Comparison of ENCODE assay signal across 8 cellular contexts in the genomic region with DNA sequence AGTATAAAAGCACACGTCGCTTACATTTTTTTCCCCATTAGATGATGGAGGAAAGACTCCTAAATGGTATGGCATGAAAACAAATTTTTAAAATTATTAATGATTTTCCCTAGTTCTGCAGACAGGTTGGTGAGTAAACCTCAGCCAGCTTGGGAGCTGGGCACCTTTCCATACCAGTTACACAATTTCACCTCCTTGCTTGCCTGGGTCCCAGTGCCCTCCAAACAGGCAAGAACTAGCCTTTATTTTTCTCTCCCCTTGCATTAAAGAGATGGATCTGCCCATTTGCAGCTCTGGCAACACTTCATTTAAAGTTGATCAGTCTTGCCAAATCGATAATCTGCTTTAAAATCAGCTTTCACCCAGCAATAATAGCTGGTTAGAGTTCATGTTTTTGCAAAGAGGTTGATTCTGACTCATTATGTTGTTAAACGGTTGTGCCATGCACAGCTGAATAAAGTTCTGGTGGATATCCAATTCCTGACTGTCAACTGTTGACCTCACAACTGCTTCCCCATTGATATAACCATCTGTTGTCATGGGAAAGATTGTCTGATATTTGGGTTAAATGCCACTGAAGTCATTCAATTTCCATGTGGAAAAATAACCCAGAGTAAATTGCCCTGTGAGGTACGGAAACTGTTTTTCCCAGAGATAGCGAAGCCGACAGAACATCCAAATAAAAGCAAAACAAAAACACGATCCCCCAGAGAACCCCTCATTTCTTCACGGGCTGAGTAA. TPM values are rescaled to one million over a fixed set of nuclear protein-coding genes. Genes with fewer than 3 reads are reported as not detected.
DNase-seq lines count a peak whose midpoint lies in the region; ATAC-seq and TF ChIP-seq lines count a peak whose summit lies in the region.

No MANE protein-coding gene starts in this region.

- H3K4me1 ChIP-seq in ectodermal cell (ENCODE audit: control insufficient read depth, insufficient read depth, low read length) (peaks cover 3% of the 10 kb centered on the region), mesodermal cell (ENCODE audit: control insufficient read depth, insufficient read depth, low read length, poor library complexity, severe bottlenecking) (peaks cover 6% of the 10 kb centered on the region), urinary bladder (ENCODE audit: insufficient read depth) (peaks cover 1% of the 10 kb centered on the region)

- CTCF ChIA-PET in activated CD8-positive, alpha-beta memory T cell treated with anti-CD3 and anti-CD28 coated beads, Interleukin-2, amount 10 ng/mL, durations not matched to agents 7 days and 5 days (lab: Charles Lee): interaction anchor here (1.0 to 2.2 kb wide), 5 partner anchors 10 to 25 kb away, joined by 3 to 7 read pairs (median 5); no protein-coding TSS in a partner anchor
- CTCF ChIA-PET in HEK293T (lab: Yijun Ruan, JAX): interaction anchor here (0.6 to 1.0 kb wide), 2 partner anchors 25 to 111 kb away, joined by 3 to 6 read pairs; no protein-coding TSS in a partner anchor

- 40 to 41% methylated on average over 9 of the region's 9 CpGs for WGBS in ectodermal cell, 2 experiments
- no CpG with 5 or more reads among the region's 9 CpGs for WGBS in mesodermal cell (ENCODE audit: insufficient coverage in 2 of 2), 2 experiments
- WGBS in urinary bladder: 18% methylated on average over 9 of the region's 9 CpGs

- H3K36me3 ChIP-seq in ectodermal cell (ENCODE audit: control insufficient read depth, insufficient read depth, low read length) (no peaks in the 10 kb centered on the region), mesodermal cell (ENCODE audit: control insufficient read depth, insufficient read depth, low read length) (peaks cover 3% of the 10 kb centered on the region), urinary bladder (ENCODE audit: insufficient read depth) (no peaks in the 10 kb centered on the region)

- peaks cover 31% of the 10 kb centered on the region for H3K27me3 ChIP-seq in ectodermal cell (ENCODE audit: control insufficient read depth, insufficient read depth, low read length, poor library complexity, severe bottlenecking)

- no peaks in the 10 kb centered on the region for H3K9me3 Mint-ChIP-seq in activated CD8-positive, alpha-beta memory T cell treated with anti-CD3 and anti-CD28 coated beads, Interleukin-2, amount 10 ng/mL, durations not matched to agents 7 days and 5 days (ENCODE audit: low read depth)

- no peak for ATAC-seq in activated CD8-positive, alpha-beta memory T cell treated with anti-CD3 and anti-CD28 coated beads, Interleukin-2, amount 10 ng/mL, durations not matched to agents 7 days and 5 days

- H3K27ac ChIP-seq in ectodermal cell (ENCODE audit: insufficient read depth, low read depth, low read length, poor library complexity, severe bottlenecking) (no peak overlapping the region), mesodermal cell (ENCODE audit: low read depth, low read length, severe bottlenecking) (no peak overlapping the region), urinary bladder (ENCODE audit: low read depth) (no peak overlapping the region)

- no peaks in the 10 kb centered on the region for H3K9me3 ChIP-seq in ectodermal cell (ENCODE audit: control insufficient read depth, low read length)
- H3K9me3 ChIP-seq in mesodermal cell (ENCODE audit: control insufficient read depth, low read length): no peaks in the 10 kb centered on the region

- H3K4me3 ChIP-seq in ectodermal cell (ENCODE audit: insufficient read depth, low read depth, low read length) (peak overlapping the region; percentile 37), mesodermal cell (ENCODE audit: extremely low read depth, insufficient read depth, low read length, poor library complexity, severe bottlenecking) (peak overlapping the region; percentile 62), urinary bladder (ENCODE audit: low read depth, low read length) (peak overlapping the region; percentile 58)

- peaks cover 5% of the 10 kb centered on the region for H3K36me3 Mint-ChIP-seq in activated CD8-positive, alpha-beta memory T cell treated with anti-CD3 and anti-CD28 coated beads, Interleukin-2, amount 10 ng/mL, durations not matched to agents 7 days and 5 days

- peaks cover 18% of the 10 kb centered on the region for H3K27me3 Mint-ChIP-seq in activated CD8-positive, alpha-beta memory T cell treated with anti-CD3 and anti-CD28 coated beads, Interleukin-2, amount 10 ng/mL, durations not matched to agents 7 days and 5 days

- H3K4me3 Mint-ChIP-seq in activated CD8-positive, alpha-beta memory T cell treated with anti-CD3 and anti-CD28 coated beads, Interleukin-2, amount 10 ng/mL, durations not matched to agents 7 days and 5 days: peak overlapping the region; percentile 79

- peaks cover 32% of the 10 kb centered on the region for H3K4me1 Mint-ChIP-seq in activated CD8-positive, alpha-beta memory T cell treated with anti-CD3 and anti-CD28 coated beads, Interleukin-2, amount 10 ng/mL, durations not matched to agents 7 days and 5 days

- no peak overlapping the region for H3K27ac Mint-ChIP-seq in activated CD8-positive, alpha-beta memory T cell treated with anti-CD3 and anti-CD28 coated beads, Interleukin-2, amount 10 ng/mL, durations not matched to agents 7 days and 5 days

- DNase-seq in activated CD8-positive, alpha-beta memory T cell treated with anti-CD3 and anti-CD28 coated beads, Interleukin-2, amount 10 ng/mL, durations not matched to agents 7 days and 5 days: no peak
- no peak for DNase-seq in activated CD8-positive, alpha-beta memory T cell treated with anti-CD3 and anti-CD28 coated beads for 24 hours
- DNase-seq in UCSD-AML1 (lab: John Stamatoyannopoulos, UW; ENCODE audit: unreplicated experiment) (no peak), HEK293T (ENCODE audit: extremely low spot score) (no peak)

- POLR2A ChIA-PET in HEK293T (lab: Yijun Ruan, JAX): interaction anchor here (0.8 to 2.4 kb wide), 7 partner anchors 8 to 40 kb away, joined by 3 to 11 read pairs (median 5); a partner anchor contains a TSS

TF ChIP-seq in PFSK-1, 5 proteins besides CTCF, POLR2A, EP300 and RAD21:
- no peak for TF ChIP-seq POLR2AphosphoS5 (IDR thresholded peaks at IDR 0.05; ENCODE audit: low read depth, low read length)
- no peak for TF ChIP-seq TAF1 (IDR thresholded peaks at IDR 0.05; ENCODE audit: borderline replicate concordance, insufficient read depth, low read length)
- no peak for TF ChIP-seq FOXP2 (optimal IDR thresholded peaks at IDR 0.05; ENCODE audit: borderline replicate concordance, extremely low read depth, extremely low read length, insufficient read depth)
- TF ChIP-seq SIN3A (IDR thresholded peaks at IDR 0.05; ENCODE audit: borderline replicate concordance, insufficient read depth, low read length): peak; percentile 97

TF ChIP-seq in HEK293T, 16 proteins besides CTCF, POLR2A, EP300 and RAD21:
- TF ChIP-seq NFRKB (IDR thresholded peaks at IDR 0.05) (no peak), BHLHE40 (IDR thresholded peaks at IDR 0.05; ENCODE audit: borderline replicate concordance) (no peak), ZNF384 (IDR thresholded peaks at IDR 0.05) (no peak), FOXM1 (IDR thresholded peaks at IDR 0.05; ENCODE audit: borderline replicate concordance) (no peak), CTBP1 (IDR thresholded peaks at IDR 0.05; ENCODE audit: borderline replicate concordance) (no peak), SP1 (IDR thresholded peaks at IDR 0.05) (no peak), TARDBP (IDR thresholded peaks at IDR 0.05) (no peak)

RNA-seq across cellular contexts. Expression of a gene that starts 1.3 kb away (rescaled TPM):
- total RNA-seq in activated CD8-positive, alpha-beta memory T cell treated with anti-CD3 and anti-CD28 coated beads, Interleukin-2, amount 10 ng/mL, durations not matched to agents 7 days and 5 days: 10 to 100 TPM in 1 of 2 experiments, 1 to 10 TPM in 1; 8.8 to 10.7 TPM
- 30.7 TPM for polyA plus RNA-seq in PFSK-1 (2012; ENCODE audit: insufficient read length, low read depth)
- polyA plus RNA-seq in ectodermal cell (2013, experiment 1 of 4): 18.7 TPM
- polyA plus RNA-seq in ectodermal cell (2013, experiment 2 of 4): 15.8 TPM
- polyA plus RNA-seq in ectodermal cell (2013, experiment 3 of 4): 20.1 TPM
- 21.4 TPM for polyA plus RNA-seq in ectodermal cell (2013, experiment 4 of 4)
- polyA plus RNA-seq in mesodermal cell (2013, experiment 1 of 2): 15.3 TPM
- 15.4 TPM for polyA plus RNA-seq in mesodermal cell (2013, experiment 2 of 2)
- total RNA-seq in urinary bladder: 33.4 TPM
- polyA plus RNA-seq in urinary bladder: 9.6 TPM

RNA-seq across cellular contexts. Expression of a gene that starts 40.5 kb away (rescaled TPM):
- 100 to 1,000 TPM; 246 to 321 TPM for total RNA-seq in activated CD8-positive, alpha-beta memory T cell treated with anti-CD3 and anti-CD28 coated beads, Interleukin-2, amount 10 ng/mL, durations not matched to agents 7 days and 5 days
- polyA plus RNA-seq in PFSK-1 (2012; ENCODE audit: insufficient read length, low read depth): 179 TPM
- 328 TPM for polyA plus RNA-seq in ectodermal cell (2013, experiment 1 of 4)
- polyA plus RNA-seq in ectodermal cell (2013, experiment 2 of 4): 288 TPM
- 318 TPM for polyA plus RNA-seq in ectodermal cell (2013, experiment 3 of 4)
- polyA plus RNA-seq in ectodermal cell (2013, experiment 4 of 4): 331 TPM
- 303 TPM for polyA plus RNA-seq in mesodermal cell (2013, experiment 1 of 2)
- polyA plus RNA-seq in mesodermal cell (2013, experiment 2 of 2): 340 TPM
- 52.3 TPM for total RNA-seq in urinary bladder
- 12.6 TPM for polyA plus RNA-seq in urinary bladder
